ENCODE assay signal across 9 cellular contexts in genomic region chr19:13825489-13826475, GRCh38. TPM values are rescaled to one million over a fixed set of nuclear protein-coding genes. Genes with fewer than 3 reads are reported as not detected.
DNase-seq lines count a peak whose midpoint lies in the region; ATAC-seq, FAIRE-seq and TF ChIP-seq lines count a peak whose summit lies in the region.
"Had no signal": no experiment of that assay in that cellular context is flagged by ENCODE, and none has a peak within 500 bp of the region (broad histone marks: within the 10 kb centered on the region; RNA-seq: fewer than 3 reads in every experiment).

No MANE protein-coding gene starts in this region.

- H3K4me1 ChIP-seq in A549 (0 out of 3 replicates have a peak, but pooled peaks cover 2% of the 10 kb centered on the region), OCI-LY7 (ENCODE audit: insufficient read depth, low read length, poor library complexity, severe bottlenecking) (peaks cover 26% of the 10 kb centered on the region)

- no peaks in the 10 kb centered on the region for H3K9me2 ChIP-seq in OCI-LY7 (ENCODE audit: insufficient read depth, low read length)

- CTCF ChIA-PET in A549 (lab: Yijun Ruan, JAX), result interaction anchor here (1.0 to 2.2 kb wide), 4 partner anchors 10 to 42 kb away, joined by 3 to 6 read pairs (median 4); no protein-coding TSS in a partner anchor
- CTCF ChIA-PET in OCI-LY7 (lab: Charles Lee; ENCODE audit: unreplicated experiment), result no interaction called here

- peaks cover 3% of the 10 kb centered on the region for H3K4me1 Mint-ChIP-seq in glutamatergic neuron (ENCODE audit: low read depth, unreplicated experiment)

- no peaks in the 10 kb centered on the region for H3K79me2 ChIP-seq in OCI-LY7 (ENCODE audit: insufficient read depth, low read depth, low read length)

- no peak overlapping the region for H3K27ac ChIP-seq in A549
- no peak overlapping the region for H3K27ac ChIP-seq in OCI-LY7 (ENCODE audit: low read depth, low read length, poor library complexity, severe bottlenecking)

- H3K4me3 Mint-ChIP-seq in glutamatergic neuron (ENCODE audit: unreplicated experiment), result no peak overlapping the region

- H3K9me3 ChIP-seq in A549, result no peaks in the 10 kb centered on the region
- no peaks in the 10 kb centered on the region for H3K9me3 ChIP-seq in OCI-LY7 (ENCODE audit: low read length)

- H3K27ac Mint-ChIP-seq in glutamatergic neuron (ENCODE audit: unreplicated experiment), result no peak overlapping the region

- no peak for TF ChIP-seq CTCF in A549 (IDR thresholded peaks at IDR 0.05)
- peak; percentile 39; the same call in 1 of the 2 replicates for TF ChIP-seq CTCF in OCI-LY7 (conservative IDR thresholded peaks at IDR 0.05; ENCODE audit: low read length)
- TF ChIP-seq CTCF in glutamatergic neuron (IDR thresholded peaks at IDR 0.05; ENCODE audit: partially characterized antibody, unreplicated experiment), result peak; percentile 41

- no peak overlapping the region for H3K4me2 ChIP-seq in A549
- no peak overlapping the region for H3K4me2 ChIP-seq in OCI-LY7 (ENCODE audit: low read length)

- H3K9me3 Mint-ChIP-seq in glutamatergic neuron (ENCODE audit: unreplicated experiment), result peaks cover 5% of the 10 kb centered on the region

- intact Hi-C loops in OCI-LY7 (cut with micrococcal nuclease; ENCODE audit: unreplicated experiment), result no loop called here

- H3K36me3 Mint-ChIP-seq in glutamatergic neuron (ENCODE audit: unreplicated experiment), result peaks cover 18% of the 10 kb centered on the region

- no peak overlapping the region for H2AFZ ChIP-seq in OCI-LY7 (ENCODE audit: low read length)

- ATAC-seq in A549, result peak; percentile 14 to 31; a peak in 4 of 6 replicates

- DNase-seq in A549 (ENCODE audit: low read depth in 1 of 2, low spot score in 1 of 2) (peak in 1 of 2 experiments; percentile 53), EH (ENCODE audit: low read depth) (peak; percentile 51), OCI-LY7 (ENCODE audit: low spot score) (peak; percentile 50), glutamatergic neuron (peak; percentile 48), Kasumi-1 (lab: John Stamatoyannopoulos, UW) (no peak), Ammon's horn (ENCODE audit: low spot score) (no peak), NCI-H128 (lab: John Stamatoyannopoulos, UW; ENCODE audit: unreplicated experiment) (no peak)
- no peak for DNase-seq in stimulated activated CD4-positive, alpha-beta T cell treated with anti-CD3 and anti-CD28 coated beads, Interleukin-1b, Interleukin-23, amount 100 ng/mL, for 48 hours

- no peak for TF ChIP-seq EP300 in A549 (IDR thresholded peaks at IDR 0.05)

- H4K20me1 ChIP-seq in OCI-LY7 (ENCODE audit: insufficient read depth, low read length), result no peaks in the 10 kb centered on the region

- TF ChIP-seq POLR2A in A549 (IDR thresholded peaks at IDR 0.05; ENCODE audit: low read length), result no peak

- H3K4me3 ChIP-seq in A549 (no peak overlapping the region), OCI-LY7 (ENCODE audit: low read depth, low read length, poor library complexity, severe bottlenecking) (no peak overlapping the region)

- 77% methylated on average over 13 of the region's 30 CpGs for WGBS in A549 (ENCODE audit: missing lambda C conversion rate)

- no peaks in the 10 kb centered on the region for H3K36me3 ChIP-seq in OCI-LY7 (ENCODE audit: insufficient read depth, low read length)

- FAIRE-seq in A549 (lab: Jason Lieb, UNC), result no peak
- FAIRE-seq: GM12892 had no signal

- TF ChIP-seq RAD21 in A549 (conservative IDR thresholded peaks at IDR 0.05 in 1 of 2, IDR thresholded peaks at IDR 0.05 in 1 of 2), result no peak

- BruUV-seq in OCI-LY7 (replicated peaks; lab: Mats Ljungman, UMichigan), result no TSS peak

- no peaks in the 10 kb centered on the region for H3K27me3 Mint-ChIP-seq in glutamatergic neuron (ENCODE audit: unreplicated experiment)

- POLR2A ChIA-PET in A549 (lab: Yijun Ruan, JAX) (interaction anchor here (0.6 kb wide), 1 partner anchor 56 kb away, joined by 3 read pairs; no protein-coding TSS in a partner anchor), OCI-LY7 (lab: Charles Lee) (interaction anchor here (1.0 to 1.1 kb wide), 2 partner anchors 28 to 29 kb away, joined by 3 to 8 read pairs; no protein-coding TSS in a partner anchor)

TF ChIP-seq in A549, 52 proteins besides CTCF, POLR2A, EP300 and RAD21 (continues in another document):
- TF ChIP-seq CEBPB (IDR thresholded peaks at IDR 0.05) (no peak), RCOR1 (IDR thresholded peaks at IDR 0.05; ENCODE audit: low read depth, low read length) (no peak), FOSB (CRISPR knock-in tag; IDR thresholded peaks at IDR 0.05) (no peak), ATOH8 (CRISPR knock-in tag; IDR thresholded peaks at IDR 0.05; ENCODE audit: low read depth) (no peak), EHMT2 (IDR thresholded peaks at IDR 0.05; ENCODE audit: low read depth) (no peak), ELK1 (IDR thresholded peaks at IDR 0.05; ENCODE audit: low read depth, low read length) (no peak), PBX3 (IDR thresholded peaks at IDR 0.05) (no peak), CBX8 (IDR thresholded peaks at IDR 0.05) (no peak), ZNF302 (CRISPR knock-in tag; IDR thresholded peaks at IDR 0.05) (no peak), USF2 (IDR thresholded peaks at IDR 0.05) (no peak)
- TF ChIP-seq, protein P1, sequence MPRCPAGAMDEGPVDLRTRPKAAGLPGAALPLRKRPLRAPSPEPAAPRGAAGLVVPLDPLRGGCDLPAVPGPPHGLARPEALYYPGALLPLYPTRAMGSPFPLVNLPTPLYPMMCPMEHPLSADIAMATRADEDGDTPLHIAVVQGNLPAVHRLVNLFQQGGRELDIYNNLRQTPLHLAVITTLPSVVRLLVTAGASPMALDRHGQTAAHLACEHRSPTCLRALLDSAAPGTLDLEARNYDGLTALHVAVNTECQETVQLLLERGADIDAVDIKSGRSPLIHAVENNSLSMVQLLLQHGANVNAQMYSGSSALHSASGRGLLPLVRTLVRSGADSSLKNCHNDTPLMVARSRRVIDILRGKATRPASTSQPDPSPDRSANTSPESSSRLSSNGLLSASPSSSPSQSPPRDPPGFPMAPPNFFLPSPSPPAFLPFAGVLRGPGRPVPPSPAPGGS (IDR thresholded peaks at IDR 0.05), result no peak

RNA-seq across cellular contexts. Expression of gene ZSWIM4, which starts 30.5 kb away (rescaled TPM):
- 1.6 and 1.7 TPM in 2 replicates for polyA plus RNA-seq in A549 (2011; rRNA removed)
- polyA plus RNA-seq in A549 (2012; cell fraction: cytosol; rRNA removed), result 3.0 and 4.5 TPM in 2 replicates
- polyA plus RNA-seq in A549 (2012; cell fraction: nucleus; rRNA removed), result 6.2 and 8.3 TPM in 2 replicates
- 3.4 to 3.9 TPM (median 3.7 TPM) in 3 replicates for polyA plus RNA-seq in A549 (2017; fragmentation: RNase III; extraction: RNeasy Plus Mini Kit Qiagen cat#74134 plus additional on column Dnase treatment)
- polyA minus RNA-seq in A549 (2011; rRNA and poly(A)+ RNA removed), result 2.6 and 3.2 TPM in 2 replicates
- 3.7 and 5.0 TPM in 2 replicates for total RNA-seq in OCI-LY7 (2014; rRNA removed; shearing (Covaris generic))
- 10.8 and 13.4 TPM in 2 replicates for total RNA-seq in OCI-LY7 (2022)
- 46.0 TPM for total RNA-seq in glutamatergic neuron (ENCODE audit: unreplicated experiment)

RNA-seq across cellular contexts. Expression of gene NANOS3, which starts 51.2 kb away (rescaled TPM):
- 0.31 and 0.53 TPM in 2 replicates for polyA plus RNA-seq in A549 (2011; rRNA removed)
- 0.79 and 1.8 TPM in 2 replicates for polyA plus RNA-seq in A549 (2012; cell fraction: cytosol; rRNA removed)
- polyA plus RNA-seq in A549 (2012; cell fraction: nucleus; rRNA removed), result 2.4 and 2.7 TPM in 2 replicates
- polyA plus RNA-seq in A549 (2017; fragmentation: RNase III; extraction: RNeasy Plus Mini Kit Qiagen cat#74134 plus additional on column Dnase treatment), result 0.78 to 1.2 TPM (median 1.1 TPM) in 3 replicates
- polyA minus RNA-seq in A549 (2011; rRNA and poly(A)+ RNA removed), result not detected in 2 replicates
- not detected in 2 replicates for total RNA-seq in OCI-LY7 (2014; rRNA removed; shearing (Covaris generic))
- total RNA-seq in OCI-LY7 (2022), result not detected in 2 replicates
- total RNA-seq in glutamatergic neuron (ENCODE audit: unreplicated experiment), result not detected

RNA-seq across cellular contexts. Expression of gene C19orf53, which starts 51.5 kb away (rescaled TPM):
- polyA plus RNA-seq in A549 (2011; rRNA removed) (105 and 131 TPM in 2 replicates), A549 (2017; fragmentation: RNase III; extraction: RNeasy Plus Mini Kit Qiagen cat#74134 plus additional on column Dnase treatment) (143 to 146 TPM (median 144 TPM) in 3 replicates)
- 250 and 295 TPM in 2 replicates for polyA plus RNA-seq in A549 (2012; cell fraction: cytosol; rRNA removed)
- 108 and 158 TPM in 2 replicates for polyA plus RNA-seq in A549 (2012; cell fraction: nucleus; rRNA removed)
- 111 and 148 TPM in 2 replicates for polyA minus RNA-seq in A549 (2011; rRNA and poly(A)+ RNA removed)
- 162 and 177 TPM in 2 replicates for total RNA-seq in OCI-LY7 (2014; rRNA removed; shearing (Covaris generic))
- total RNA-seq in OCI-LY7 (2022) (80.3 and 90.1 TPM in 2 replicates), glutamatergic neuron (ENCODE audit: unreplicated experiment) (68.3 TPM)

Comparison
In these comparisons a context has a peak if more than half of its experiments do, and no peak if none do; other contexts are left out.
1. DNase-seq: peak in EH (single experiment), OCI-LY7 (single experiment) and glutamatergic neuron (single experiment); none in Kasumi-1 (0 of 2), Ammon's horn (single experiment), NCI-H128 (single experiment) and stimulated activated CD4-positive, alpha-beta T cell treated with anti-CD3 and anti-CD28 coated beads, Interleukin-1b, Interleukin-23, amount 100 ng/mL, for 48 hours (single experiment).